In genomic region chr1:224113918-224114786, GRCh38 we compare ENCODE assay signal across 1 cellular context.
TF ChIP-seq lines count a peak whose summit lies in the region.

A gene with protein sequence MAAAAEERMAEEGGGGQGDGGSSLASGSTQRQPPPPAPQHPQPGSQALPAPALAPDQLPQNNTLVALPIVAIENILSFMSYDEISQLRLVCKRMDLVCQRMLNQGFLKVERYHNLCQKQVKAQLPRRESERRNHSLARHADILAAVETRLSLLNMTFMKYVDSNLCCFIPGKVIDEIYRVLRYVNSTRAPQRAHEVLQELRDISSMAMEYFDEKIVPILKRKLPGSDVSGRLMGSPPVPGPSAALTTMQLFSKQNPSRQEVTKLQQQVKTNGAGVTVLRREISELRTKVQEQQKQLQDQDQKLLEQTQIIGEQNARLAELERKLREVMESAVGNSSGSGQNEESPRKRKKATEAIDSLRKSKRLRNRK (plus strand): TSS chr1:224114111. CDS start chr1:224114130, 19 bp downstream.

TF ChIP-seq in K562, 482 proteins besides CTCF, POLR2A, EP300 and RAD21 (continued from another document and continues in another):
- TF ChIP-seq ZNF609 (CRISPR knock-in tag; IDR thresholded peaks at IDR 0.05; ENCODE audit: borderline replicate concordance) (peak; percentile 28; the same call in 1 of the 2 replicates), MYNN (IDR thresholded peaks at IDR 0.05) (no peak), MYNN (CRISPR knock-in tag; IDR thresholded peaks at IDR 0.05) (no peak), POU5F1 (IDR thresholded peaks at IDR 0.05; ENCODE audit: borderline replicate concordance, low read depth, low read length, partially characterized antibody) (no peak), ZNF224 (CRISPR knock-in tag; IDR thresholded peaks at IDR 0.05) (no peak), RREB1 (CRISPR knock-in tag; IDR thresholded peaks at IDR 0.05) (peak; percentile 44), ZNF79 (CRISPR knock-in tag; IDR thresholded peaks at IDR 0.05; ENCODE audit: low read depth) (no peak), ZNF124 (CRISPR knock-in tag; IDR thresholded peaks at IDR 0.05) (no peak), CCNT2 (IDR thresholded peaks at IDR 0.05; ENCODE audit: borderline replicate concordance, extremely low read depth, insufficient read length, low read depth, low read length) (peak; percentile 84), KDM4B (IDR thresholded peaks at IDR 0.05; ENCODE audit: borderline replicate concordance in 2 of 2, low read depth in 1 of 2) (peak in 1 of 2 experiments; percentile 98; a peak in 2 of 4 replicates), U2AF1 (optimal IDR thresholded peaks at IDR 0.05; ENCODE audit: low read depth, low read length) (no peak), ESRRA (IDR thresholded peaks at IDR 0.05; ENCODE audit: borderline replicate concordance, low read depth) (peak; percentile 61; the same call in 1 of the 2 replicates), ZC3H11A (IDR thresholded peaks at IDR 0.05; ENCODE audit: low read depth, low read length) (peak; percentile 86), FOXA3 (CRISPR knock-in tag; conservative IDR thresholded peaks at IDR 0.05 in 1 of 2, IDR thresholded peaks at IDR 0.05 in 1 of 2) (no peak), RBM15 (IDR thresholded peaks at IDR 0.05; ENCODE audit: insufficient read depth, low read length) (no peak), TOE1 (IDR thresholded peaks at IDR 0.05; ENCODE audit: borderline replicate concordance) (0 out of 2 replicates have a peak, but pooled peaks have one; percentile 55), TOE1 (CRISPR knock-in tag; IDR thresholded peaks at IDR 0.05; ENCODE audit: borderline replicate concordance, low read depth) (no peak), PHF8 (IDR thresholded peaks at IDR 0.05; ENCODE audit: borderline replicate concordance, low read length) (peak; percentile 99), NCOA2 (IDR thresholded peaks at IDR 0.05; ENCODE audit: partially characterized antibody in 2 of 2) (no peak), CHD1 (IDR thresholded peaks at IDR 0.05; ENCODE audit: low read length) (peak; percentile 87), SNRNP70 (optimal IDR thresholded peaks at IDR 0.05; ENCODE audit: low read depth, low read length) (no peak), ATF4 (CRISPR knock-in tag; IDR thresholded peaks at IDR 0.05) (0 out of 2 replicates have a peak, but pooled peaks have one; percentile 24), HDAC6 (IDR thresholded peaks at IDR 0.05; ENCODE audit: low read depth, low read length) (no peak), MTA2 (IDR thresholded peaks at IDR 0.05; ENCODE audit: low read depth) (no peak), WHSC1 (IDR thresholded peaks at IDR 0.05; ENCODE audit: low read length) (no peak), PHF21A (IDR thresholded peaks at IDR 0.05; ENCODE audit: borderline replicate concordance, low read depth) (peak; percentile 67)
- TF ChIP-seq, protein P1, sequence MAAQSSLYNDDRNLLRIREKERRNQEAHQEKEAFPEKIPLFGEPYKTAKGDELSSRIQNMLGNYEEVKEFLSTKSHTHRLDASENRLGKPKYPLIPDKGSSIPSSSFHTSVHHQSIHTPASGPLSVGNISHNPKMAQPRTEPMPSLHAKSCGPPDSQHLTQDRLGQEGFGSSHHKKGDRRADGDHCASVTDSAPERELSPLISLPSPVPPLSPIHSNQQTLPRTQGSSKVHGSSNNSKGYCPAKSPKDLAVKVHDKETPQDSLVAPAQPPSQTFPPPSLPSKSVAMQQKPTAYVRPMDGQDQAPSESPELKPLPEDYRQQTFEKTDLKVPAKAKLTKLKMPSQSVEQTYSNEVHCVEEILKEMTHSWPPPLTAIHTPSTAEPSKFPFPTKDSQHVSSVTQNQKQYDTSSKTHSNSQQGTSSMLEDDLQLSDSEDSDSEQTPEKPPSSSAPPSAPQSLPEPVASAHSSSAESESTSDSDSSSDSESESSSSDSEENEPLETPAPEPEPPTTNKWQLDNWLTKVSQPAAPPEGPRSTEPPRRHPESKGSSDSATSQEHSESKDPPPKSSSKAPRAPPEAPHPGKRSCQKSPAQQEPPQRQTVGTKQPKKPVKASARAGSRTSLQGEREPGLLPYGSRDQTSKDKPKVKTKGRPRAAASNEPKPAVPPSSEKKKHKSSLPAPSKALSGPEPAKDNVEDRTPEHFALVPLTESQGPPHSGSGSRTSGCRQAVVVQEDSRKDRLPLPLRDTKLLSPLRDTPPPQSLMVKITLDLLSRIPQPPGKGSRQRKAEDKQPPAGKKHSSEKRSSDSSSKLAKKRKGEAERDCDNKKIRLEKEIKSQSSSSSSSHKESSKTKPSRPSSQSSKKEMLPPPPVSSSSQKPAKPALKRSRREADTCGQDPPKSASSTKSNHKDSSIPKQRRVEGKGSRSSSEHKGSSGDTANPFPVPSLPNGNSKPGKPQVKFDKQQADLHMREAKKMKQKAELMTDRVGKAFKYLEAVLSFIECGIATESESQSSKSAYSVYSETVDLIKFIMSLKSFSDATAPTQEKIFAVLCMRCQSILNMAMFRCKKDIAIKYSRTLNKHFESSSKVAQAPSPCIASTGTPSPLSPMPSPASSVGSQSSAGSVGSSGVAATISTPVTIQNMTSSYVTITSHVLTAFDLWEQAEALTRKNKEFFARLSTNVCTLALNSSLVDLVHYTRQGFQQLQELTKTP (IDR thresholded peaks at IDR 0.05; ENCODE audit: low read depth in 1 of 2, partially characterized antibody in 2 of 2), result no peak
- TF ChIP-seq, protein P2, sequence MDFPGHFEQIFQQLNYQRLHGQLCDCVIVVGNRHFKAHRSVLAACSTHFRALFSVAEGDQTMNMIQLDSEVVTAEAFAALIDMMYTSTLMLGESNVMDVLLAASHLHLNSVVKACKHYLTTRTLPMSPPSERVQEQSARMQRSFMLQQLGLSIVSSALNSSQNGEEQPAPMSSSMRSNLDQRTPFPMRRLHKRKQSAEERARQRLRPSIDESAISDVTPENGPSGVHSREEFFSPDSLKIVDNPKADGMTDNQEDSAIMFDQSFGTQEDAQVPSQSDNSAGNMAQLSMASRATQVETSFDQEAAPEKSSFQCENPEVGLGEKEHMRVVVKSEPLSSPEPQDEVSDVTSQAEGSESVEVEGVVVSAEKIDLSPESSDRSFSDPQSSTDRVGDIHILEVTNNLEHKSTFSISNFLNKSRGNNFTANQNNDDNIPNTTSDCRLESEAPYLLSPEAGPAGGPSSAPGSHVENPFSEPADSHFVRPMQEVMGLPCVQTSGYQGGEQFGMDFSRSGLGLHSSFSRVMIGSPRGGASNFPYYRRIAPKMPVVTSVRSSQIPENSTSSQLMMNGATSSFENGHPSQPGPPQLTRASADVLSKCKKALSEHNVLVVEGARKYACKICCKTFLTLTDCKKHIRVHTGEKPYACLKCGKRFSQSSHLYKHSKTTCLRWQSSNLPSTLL (IDR thresholded peaks at IDR 0.05), result no peak
- TF ChIP-seq, protein P3, sequence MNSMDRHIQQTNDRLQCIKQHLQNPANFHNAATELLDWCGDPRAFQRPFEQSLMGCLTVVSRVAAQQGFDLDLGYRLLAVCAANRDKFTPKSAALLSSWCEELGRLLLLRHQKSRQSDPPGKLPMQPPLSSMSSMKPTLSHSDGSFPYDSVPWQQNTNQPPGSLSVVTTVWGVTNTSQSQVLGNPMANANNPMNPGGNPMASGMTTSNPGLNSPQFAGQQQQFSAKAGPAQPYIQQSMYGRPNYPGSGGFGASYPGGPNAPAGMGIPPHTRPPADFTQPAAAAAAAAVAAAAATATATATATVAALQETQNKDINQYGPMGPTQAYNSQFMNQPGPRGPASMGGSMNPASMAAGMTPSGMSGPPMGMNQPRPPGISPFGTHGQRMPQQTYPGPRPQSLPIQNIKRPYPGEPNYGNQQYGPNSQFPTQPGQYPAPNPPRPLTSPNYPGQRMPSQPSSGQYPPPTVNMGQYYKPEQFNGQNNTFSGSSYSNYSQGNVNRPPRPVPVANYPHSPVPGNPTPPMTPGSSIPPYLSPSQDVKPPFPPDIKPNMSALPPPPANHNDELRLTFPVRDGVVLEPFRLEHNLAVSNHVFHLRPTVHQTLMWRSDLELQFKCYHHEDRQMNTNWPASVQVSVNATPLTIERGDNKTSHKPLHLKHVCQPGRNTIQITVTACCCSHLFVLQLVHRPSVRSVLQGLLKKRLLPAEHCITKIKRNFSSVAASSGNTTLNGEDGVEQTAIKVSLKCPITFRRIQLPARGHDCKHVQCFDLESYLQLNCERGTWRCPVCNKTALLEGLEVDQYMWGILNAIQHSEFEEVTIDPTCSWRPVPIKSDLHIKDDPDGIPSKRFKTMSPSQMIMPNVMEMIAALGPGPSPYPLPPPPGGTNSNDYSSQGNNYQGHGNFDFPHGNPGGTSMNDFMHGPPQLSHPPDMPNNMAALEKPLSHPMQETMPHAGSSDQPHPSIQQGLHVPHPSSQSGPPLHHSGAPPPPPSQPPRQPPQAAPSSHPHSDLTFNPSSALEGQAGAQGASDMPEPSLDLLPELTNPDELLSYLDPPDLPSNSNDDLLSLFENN (IDR thresholded peaks at IDR 0.05; ENCODE audit: low read depth in 2 of 2, low read length in 2 of 2), result peak in 1 of 2 experiments; percentile 82; a peak in 2 of 4 replicates
- TF ChIP-seq, protein P4, sequence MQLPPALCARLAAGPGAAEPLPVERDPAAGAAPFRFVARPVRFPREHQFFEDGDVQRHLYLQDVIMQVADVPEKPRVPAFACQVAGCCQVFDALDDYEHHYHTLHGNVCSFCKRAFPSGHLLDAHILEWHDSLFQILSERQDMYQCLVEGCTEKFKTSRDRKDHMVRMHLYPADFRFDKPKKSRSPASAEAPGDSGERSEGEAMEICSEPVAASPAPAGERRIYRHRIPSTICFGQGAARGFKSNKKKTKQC (CRISPR knock-in tag; IDR thresholded peaks at IDR 0.05), result peak; percentile 74; the same call in 1 of the 2 replicates
